ENCODE assay signal across 1 cellular context in genomic region chr4:184455299-184455698, GRCh38.
TF ChIP-seq lines count a peak whose summit lies in the region.

No MANE protein-coding gene starts in this region.

TF ChIP-seq in HepG2, 621 proteins besides CTCF, POLR2A, EP300 and RAD21:
- no peak for TF ChIP-seq ZBTB2 (CRISPR knock-in tag; IDR thresholded peaks at IDR 0.05; ENCODE audit: low read depth)
- TF ChIP-seq MAX (IDR thresholded peaks at IDR 0.05), result no peak
- TF ChIP-seq TERF1 (CRISPR knock-in tag; IDR thresholded peaks at IDR 0.05), result no peak
- no peak for TF ChIP-seq BRF2 (CRISPR knock-in tag; IDR thresholded peaks at IDR 0.05)
- TF ChIP-seq AGO2 (optimal IDR thresholded peaks at IDR 0.05; ENCODE audit: low read depth, low read length), result no peak
